In genomic region chr20:58864346-58864745, GRCh38 we compare ENCODE assay signal across 1 cellular context.
TF ChIP-seq lines count a peak whose summit lies in the region.

No MANE protein-coding gene starts in this region.

TF ChIP-seq in GM12878, 131 proteins besides CTCF, POLR2A, EP300 and RAD21 (continued from another document):
- no peak for TF ChIP-seq USF1 (IDR thresholded peaks at IDR 0.05; ENCODE audit: borderline replicate concordance, extremely low read length, insufficient read depth, low read depth, low read length)
- TF ChIP-seq ZBTB4 (CRISPR knock-in tag; IDR thresholded peaks at IDR 0.05), result no peak
- no peak for TF ChIP-seq CBFB (IDR thresholded peaks at IDR 0.05; ENCODE audit: low read depth)
- TF ChIP-seq MTA2 (IDR thresholded peaks at IDR 0.05; ENCODE audit: low read depth), result no peak
- no peak for TF ChIP-seq MEF2B (IDR thresholded peaks at IDR 0.05; ENCODE audit: partially characterized antibody, poor library complexity, severe bottlenecking)
- TF ChIP-seq PAX5 (IDR thresholded peaks at IDR 0.05; ENCODE audit: borderline replicate concordance, low read depth, low read length), result no peak
- no peak for TF ChIP-seq ATF7 (IDR thresholded peaks at IDR 0.05; ENCODE audit: low read depth)
- no peak for TF ChIP-seq MLLT1 (IDR thresholded peaks at IDR 0.05)
- no peak for TF ChIP-seq MYC (IDR thresholded peaks at IDR 0.05; ENCODE audit: insufficient read depth, insufficient read length, insufficient replicate concordance, low read length, severe bottlenecking)
- peak; percentile 40; the same call in 1 of the 2 replicates for TF ChIP-seq ATF3 (IDR thresholded peaks at IDR 0.05; ENCODE audit: borderline replicate concordance, extremely low read depth, low read depth, low read length)
- no peak for TF ChIP-seq IRF5 (IDR thresholded peaks at IDR 0.05; ENCODE audit: borderline replicate concordance)
- TF ChIP-seq RELA (IDR thresholded peaks at IDR 0.05; ENCODE audit: borderline replicate concordance, partially characterized antibody), result no peak
- no peak for TF ChIP-seq BCLAF1 (IDR thresholded peaks at IDR 0.05)
- no peak for TF ChIP-seq CBX5 (IDR thresholded peaks at IDR 0.05; ENCODE audit: low read depth)
- peak; percentile 59 for TF ChIP-seq SMC3 (IDR thresholded peaks at IDR 0.05; ENCODE audit: borderline replicate concordance, low read length)
- peak; percentile 87 to 92 for TF ChIP-seq BHLHE40 (IDR thresholded peaks at IDR 0.05; ENCODE audit: borderline replicate concordance in 1 of 2, low read depth in 2 of 2, low read length in 1 of 2)
- no peak for TF ChIP-seq BCL11A (IDR thresholded peaks at IDR 0.05; ENCODE audit: low read depth, low read length)
- TF ChIP-seq PML (IDR thresholded peaks at IDR 0.05; ENCODE audit: low read length), result no peak
- no peak for TF ChIP-seq ZBTB33 (IDR thresholded peaks at IDR 0.05)
- no peak for TF ChIP-seq YY1 (IDR thresholded peaks at IDR 0.05; ENCODE audit: low read depth, low read length)
- TF ChIP-seq POLR2AphosphoS2 (IDR thresholded peaks at IDR 0.05; ENCODE audit: low read depth, low read length), result no peak
- peak; percentile 24; the same call in 1 of the 2 replicates for TF ChIP-seq RAD51 (IDR thresholded peaks at IDR 0.05)
- TF ChIP-seq SIX5 (IDR thresholded peaks at IDR 0.05; ENCODE audit: low read depth, low read length, severe bottlenecking), result no peak
- TF ChIP-seq HDAC6 (IDR thresholded peaks at IDR 0.05; ENCODE audit: unreplicated experiment), result no peak
